1 cellular context compared by ENCODE assay signal in the genomic region with DNA sequence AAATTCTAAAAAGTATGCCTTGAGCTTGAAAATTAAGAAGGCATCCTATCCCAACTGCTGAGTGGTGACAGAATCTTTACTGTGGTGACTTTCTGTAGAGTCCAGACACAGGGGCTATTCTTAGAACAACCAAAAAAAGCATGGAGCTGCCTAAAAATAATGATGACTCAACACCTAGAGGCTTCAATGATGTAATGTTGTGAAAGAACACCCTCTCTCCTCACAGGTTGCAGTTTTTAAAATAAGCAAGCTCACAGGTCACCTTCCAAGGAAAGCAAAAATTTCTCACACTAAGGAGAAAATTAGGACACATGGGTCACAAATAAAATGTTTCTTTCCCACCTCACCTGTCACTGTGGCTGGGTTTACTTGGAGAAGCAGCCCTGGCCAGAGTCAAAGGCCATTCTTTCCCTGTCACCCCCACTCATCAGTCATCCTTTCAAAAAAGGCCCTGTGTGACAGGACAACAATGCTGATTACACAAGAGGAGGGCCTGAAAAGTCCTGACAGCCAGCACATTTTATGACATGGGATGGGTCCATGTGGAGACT.
TF ChIP-seq lines count a peak whose summit lies in the region.

No MANE protein-coding gene starts in this region.

TF ChIP-seq in K562, 482 proteins besides CTCF, POLR2A, EP300 and RAD21 (continued from another document and continues in another):
- TF ChIP-seq, protein P1, sequence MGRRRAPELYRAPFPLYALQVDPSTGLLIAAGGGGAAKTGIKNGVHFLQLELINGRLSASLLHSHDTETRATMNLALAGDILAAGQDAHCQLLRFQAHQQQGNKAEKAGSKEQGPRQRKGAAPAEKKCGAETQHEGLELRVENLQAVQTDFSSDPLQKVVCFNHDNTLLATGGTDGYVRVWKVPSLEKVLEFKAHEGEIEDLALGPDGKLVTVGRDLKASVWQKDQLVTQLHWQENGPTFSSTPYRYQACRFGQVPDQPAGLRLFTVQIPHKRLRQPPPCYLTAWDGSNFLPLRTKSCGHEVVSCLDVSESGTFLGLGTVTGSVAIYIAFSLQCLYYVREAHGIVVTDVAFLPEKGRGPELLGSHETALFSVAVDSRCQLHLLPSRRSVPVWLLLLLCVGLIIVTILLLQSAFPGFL (CRISPR knock-in tag; IDR thresholded peaks at IDR 0.05) = no peak
- TF ChIP-seq HNRNPL (IDR thresholded peaks at IDR 0.05; ENCODE audit: low read depth, low read length) (no peak), NFATC3 (IDR thresholded peaks at IDR 0.05) (no peak), FOXK2 (conservative IDR thresholded peaks at IDR 0.05 in 1 of 2, IDR thresholded peaks at IDR 0.05 in 1 of 2; ENCODE audit: low read depth in 2 of 2) (no peak), YBX1 (IDR thresholded peaks at IDR 0.05) (no peak), POLR2G (IDR thresholded peaks at IDR 0.05; ENCODE audit: low read depth, low read length) (no peak), ZNF274 (IDR thresholded peaks at IDR 0.05; ENCODE audit: borderline replicate concordance, low read depth, low read length) (no peak), MAZ (CRISPR knock-in tag; conservative IDR thresholded peaks at IDR 0.05 in 1 of 2, IDR thresholded peaks at IDR 0.05 in 1 of 2) (0 out of 4 replicates have a peak, but pooled peaks of 1 of the 2 experiments have one; percentile 18), ILK (tag; IDR thresholded peaks at IDR 0.05; ENCODE audit: borderline replicate concordance, low read depth) (no peak), ZNF583 (CRISPR knock-in tag; IDR thresholded peaks at IDR 0.05) (no peak), BCOR (IDR thresholded peaks at IDR 0.05) (no peak), RFX5 (IDR thresholded peaks at IDR 0.05; ENCODE audit: low read depth, low read length) (no peak), CREM (IDR thresholded peaks at IDR 0.05; ENCODE audit: low read depth) (no peak), NR2C1 (IDR thresholded peaks at IDR 0.05) (no peak), NR2C1 (tag; IDR thresholded peaks at IDR 0.05) (no peak; the same call in 1 of the 2 replicates), RNF2 (IDR thresholded peaks at IDR 0.05) (no peak), BACH1 (tag; IDR thresholded peaks at IDR 0.05) (peak; percentile 77; the same call in 1 of the 2 replicates), MTA2 (IDR thresholded peaks at IDR 0.05; ENCODE audit: low read depth) (no peak), TBL1XR1 (IDR thresholded peaks at IDR 0.05; ENCODE audit: low read length in 2 of 2) (peak in 1 of 2 experiments; percentile 72; a peak in 1 of 4 replicates), KAT2B (IDR thresholded peaks at IDR 0.05; ENCODE audit: low read depth, low read length) (no peak), ZNF324 (CRISPR knock-in tag; IDR thresholded peaks at IDR 0.05) (no peak), BDP1 (IDR thresholded peaks at IDR 0.05; ENCODE audit: insufficient read depth, insufficient read length) (no peak), SIN3A (IDR thresholded peaks at IDR 0.05; ENCODE audit: borderline replicate concordance in 2 of 2, control insufficient read depth in 1 of 2, low read depth in 2 of 2, low read length in 2 of 2) (no peak), RREB1 (CRISPR knock-in tag; IDR thresholded peaks at IDR 0.05) (no peak), PHTF2 (CRISPR knock-in tag; IDR thresholded peaks at IDR 0.05) (no peak), HLTF (IDR thresholded peaks at IDR 0.05) (no peak), ZBED1 (IDR thresholded peaks at IDR 0.05) (no peak), MYC (IDR thresholded peaks at IDR 0.05; ENCODE audit: low read depth, low read length) (0 out of 2 replicates have a peak, but pooled peaks have one; percentile 11), MYC (CRISPR knock-in tag; IDR thresholded peaks at IDR 0.05; ENCODE audit: borderline replicate concordance, low read depth) (no peak), EP400 (IDR thresholded peaks at IDR 0.05) (0 out of 2 replicates have a peak, but pooled peaks have one; percentile 22), U2AF1 (optimal IDR thresholded peaks at IDR 0.05; ENCODE audit: low read depth, low read length) (no peak), IRF1 (CRISPR knock-in tag; IDR thresholded peaks at IDR 0.05; ENCODE audit: borderline replicate concordance) (no peak), TAF15 (IDR thresholded peaks at IDR 0.05; ENCODE audit: low read depth, low read length) (no peak), ZNF431 (CRISPR knock-in tag; IDR thresholded peaks at IDR 0.05) (no peak), ESRRA (IDR thresholded peaks at IDR 0.05; ENCODE audit: borderline replicate concordance, low read depth) (0 out of 2 replicates have a peak, but pooled peaks have one; percentile 32), MXI1 (IDR thresholded peaks at IDR 0.05; ENCODE audit: low read depth, low read length) (no peak), ZNF551 (CRISPR knock-in tag; IDR thresholded peaks at IDR 0.05) (no peak), PKNOX1 (IDR thresholded peaks at IDR 0.05) (peak; percentile 88), BCLAF1 (IDR thresholded peaks at IDR 0.05; ENCODE audit: borderline replicate concordance in 1 of 2, control insufficient read depth in 1 of 2, low read depth in 2 of 2, low read length in 1 of 2) (no peak), ETS2 (tag; IDR thresholded peaks at IDR 0.05; ENCODE audit: borderline replicate concordance, poor library complexity, severe bottlenecking) (no peak), L3MBTL2 (IDR thresholded peaks at IDR 0.05) (peak; percentile 25; the same call in 1 of the 2 replicates), FOXA1 (IDR thresholded peaks at IDR 0.05; ENCODE audit: borderline replicate concordance) (no peak), FOSL1 (tag; conservative IDR thresholded peaks at IDR 0.05) (peak; percentile 91), TAL1 (IDR thresholded peaks at IDR 0.05) (no peak)
- TF ChIP-seq, protein P2, sequence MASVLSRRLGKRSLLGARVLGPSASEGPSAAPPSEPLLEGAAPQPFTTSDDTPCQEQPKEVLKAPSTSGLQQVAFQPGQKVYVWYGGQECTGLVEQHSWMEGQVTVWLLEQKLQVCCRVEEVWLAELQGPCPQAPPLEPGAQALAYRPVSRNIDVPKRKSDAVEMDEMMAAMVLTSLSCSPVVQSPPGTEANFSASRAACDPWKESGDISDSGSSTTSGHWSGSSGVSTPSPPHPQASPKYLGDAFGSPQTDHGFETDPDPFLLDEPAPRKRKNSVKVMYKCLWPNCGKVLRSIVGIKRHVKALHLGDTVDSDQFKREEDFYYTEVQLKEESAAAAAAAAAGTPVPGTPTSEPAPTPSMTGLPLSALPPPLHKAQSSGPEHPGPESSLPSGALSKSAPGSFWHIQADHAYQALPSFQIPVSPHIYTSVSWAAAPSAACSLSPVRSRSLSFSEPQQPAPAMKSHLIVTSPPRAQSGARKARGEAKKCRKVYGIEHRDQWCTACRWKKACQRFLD (CRISPR knock-in tag; IDR thresholded peaks at IDR 0.05) = no peak
- TF ChIP-seq, protein P3, sequence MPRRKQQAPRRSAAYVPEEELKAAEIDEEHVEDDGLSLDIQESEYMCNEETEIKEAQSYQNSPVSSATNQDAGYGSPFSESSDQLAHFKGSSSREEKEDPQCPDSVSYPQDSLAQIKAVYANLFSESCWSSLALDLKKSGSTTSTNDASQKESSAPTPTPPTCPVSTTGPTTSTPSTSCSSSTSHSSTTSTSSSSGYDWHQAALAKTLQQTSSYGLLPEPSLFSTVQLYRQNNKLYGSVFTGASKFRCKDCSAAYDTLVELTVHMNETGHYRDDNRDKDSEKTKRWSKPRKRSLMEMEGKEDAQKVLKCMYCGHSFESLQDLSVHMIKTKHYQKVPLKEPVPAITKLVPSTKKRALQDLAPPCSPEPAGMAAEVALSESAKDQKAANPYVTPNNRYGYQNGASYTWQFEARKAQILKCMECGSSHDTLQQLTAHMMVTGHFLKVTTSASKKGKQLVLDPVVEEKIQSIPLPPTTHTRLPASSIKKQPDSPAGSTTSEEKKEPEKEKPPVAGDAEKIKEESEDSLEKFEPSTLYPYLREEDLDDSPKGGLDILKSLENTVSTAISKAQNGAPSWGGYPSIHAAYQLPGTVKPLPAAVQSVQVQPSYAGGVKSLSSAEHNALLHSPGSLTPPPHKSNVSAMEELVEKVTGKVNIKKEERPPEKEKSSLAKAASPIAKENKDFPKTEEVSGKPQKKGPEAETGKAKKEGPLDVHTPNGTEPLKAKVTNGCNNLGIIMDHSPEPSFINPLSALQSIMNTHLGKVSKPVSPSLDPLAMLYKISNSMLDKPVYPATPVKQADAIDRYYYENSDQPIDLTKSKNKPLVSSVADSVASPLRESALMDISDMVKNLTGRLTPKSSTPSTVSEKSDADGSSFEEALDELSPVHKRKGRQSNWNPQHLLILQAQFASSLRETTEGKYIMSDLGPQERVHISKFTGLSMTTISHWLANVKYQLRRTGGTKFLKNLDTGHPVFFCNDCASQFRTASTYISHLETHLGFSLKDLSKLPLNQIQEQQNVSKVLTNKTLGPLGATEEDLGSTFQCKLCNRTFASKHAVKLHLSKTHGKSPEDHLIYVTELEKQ (CRISPR knock-in tag; IDR thresholded peaks at IDR 0.05) = 0 out of 2 replicates have a peak, but pooled peaks have one; percentile 68
- TF ChIP-seq, protein P4, sequence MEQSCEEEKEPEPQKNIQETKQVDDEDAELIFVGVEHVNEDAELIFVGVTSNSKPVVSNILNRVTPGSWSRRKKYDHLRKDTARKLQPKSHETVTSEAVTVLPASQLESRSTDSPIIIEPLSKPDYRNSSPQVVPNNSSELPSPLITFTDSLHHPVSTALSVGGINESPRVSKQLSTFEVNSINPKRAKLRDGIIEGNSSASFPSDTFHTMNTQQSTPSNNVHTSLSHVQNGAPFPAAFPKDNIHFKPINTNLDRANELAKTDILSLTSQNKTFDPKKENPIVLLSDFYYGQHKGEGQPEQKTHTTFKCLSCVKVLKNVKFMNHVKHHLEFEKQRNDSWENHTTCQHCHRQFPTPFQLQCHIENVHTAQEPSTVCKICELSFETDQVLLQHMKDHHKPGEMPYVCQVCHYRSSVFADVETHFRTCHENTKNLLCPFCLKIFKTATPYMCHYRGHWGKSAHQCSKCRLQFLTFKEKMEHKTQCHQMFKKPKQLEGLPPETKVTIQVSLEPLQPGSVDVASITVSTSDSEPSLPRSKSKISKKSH (CRISPR knock-in tag; IDR thresholded peaks at IDR 0.05) = no peak
